In the genomic region with DNA sequence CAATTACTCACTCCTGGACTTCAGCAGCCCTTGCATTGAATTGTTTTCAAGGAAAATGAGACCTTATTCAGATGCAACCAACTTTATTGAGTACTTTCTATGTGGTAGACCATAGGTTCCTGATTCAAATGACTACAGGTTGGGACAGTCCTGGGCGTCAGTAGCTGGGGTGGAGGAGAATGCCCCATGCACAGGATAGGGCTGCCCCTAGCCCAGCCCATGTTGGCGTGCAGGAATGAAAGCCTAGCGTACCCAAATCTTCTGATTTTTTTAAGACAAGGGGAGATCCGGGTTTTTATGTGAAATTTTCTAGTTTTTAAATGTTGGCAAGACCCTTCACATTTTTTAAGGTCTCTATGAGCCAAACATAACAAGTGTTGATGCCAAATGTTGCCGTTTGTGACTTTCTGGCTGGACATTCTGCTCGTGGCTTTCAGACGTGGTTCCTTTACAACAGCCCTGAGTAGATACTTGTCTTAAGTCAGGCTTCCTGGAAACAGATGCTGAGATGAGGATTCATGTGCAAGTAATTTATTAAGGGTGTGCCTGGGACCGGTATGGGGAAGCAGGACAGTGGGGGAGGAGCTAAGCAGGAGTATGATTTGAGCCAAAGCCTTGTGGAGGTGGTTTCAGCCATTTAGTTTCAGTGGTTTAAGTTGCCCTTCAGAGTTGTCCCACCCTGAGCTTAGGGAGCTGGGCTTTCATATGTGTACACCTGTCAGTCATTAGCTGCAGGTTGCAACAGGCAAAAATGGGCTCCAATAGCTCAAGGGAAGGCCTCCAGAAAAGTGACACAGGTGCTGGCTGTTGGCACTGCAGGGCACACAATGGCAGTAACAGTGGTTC, we compare ENCODE assay signal across 12 cellular contexts.
DNase-seq lines count a peak whose midpoint lies in the region; ATAC-seq and TF ChIP-seq lines count a peak whose summit lies in the region.
"Had no signal": no experiment of that assay in that cellular context is flagged by ENCODE, and none has a peak within 500 bp of the region (broad histone marks: within the 10 kb centered on the region; RNA-seq: fewer than 3 reads in every experiment).

No MANE protein-coding gene starts in this region.

- H3K4me3 ChIP-seq in mammary epithelial cell (replicated peaks in 1 of 3; ENCODE audit: insufficient read depth in 1 of 3, low read depth in 2 of 3, low read length in 3 of 3), result no peak overlapping the region
- H3K4me3 ChIP-seq in testis, result no peak overlapping the region
- H3K4me3 ChIP-seq in WERI-Rb-1 (ENCODE audit: low read depth, low read length), result no peak overlapping the region

- in situ Hi-C loops in mammary epithelial cell (cut with MboI; ENCODE audit: low sequenced_read_pairs in 2 of 2), result no loop called here

- no peak for TF ChIP-seq POLR2A in testis (IDR thresholded peaks at IDR 0.05)

- H3K27me3 ChIP-seq in mammary epithelial cell (ENCODE audit: insufficient read depth, low read length) (no peaks in the 10 kb centered on the region), testis (no peaks in the 10 kb centered on the region), WERI-Rb-1 (ENCODE audit: insufficient read depth, low read depth, severe bottlenecking) (peaks cover 75% of the 10 kb centered on the region)

- H3K4me1 ChIP-seq in mammary epithelial cell (ENCODE audit: insufficient read depth, low read length) (no peaks in the 10 kb centered on the region), testis (peaks cover 3% of the 10 kb centered on the region)

- CTCF ChIA-PET in mammary epithelial cell (lab: Charles Lee; ENCODE audit: low non-redundant PET), result no interaction called here

- H3K9me3 ChIP-seq in mammary epithelial cell (replicated peaks; ENCODE audit: insufficient read depth, low read length) (no peaks in the 10 kb centered on the region), testis (no peaks in the 10 kb centered on the region), WERI-Rb-1 (ENCODE audit: severe bottlenecking) (no peaks in the 10 kb centered on the region)

- H3K4me2 ChIP-seq in mammary epithelial cell (ENCODE audit: insufficient read depth, low read depth, low read length), result no peak overlapping the region

- dilution Hi-C loops in mammary epithelial cell (cut with HindIII; ENCODE audit: low sequenced_read_pairs), result no loop called here

- TF ChIP-seq CTCF in mammary epithelial cell (conservative IDR thresholded peaks at IDR 0.05 in 1 of 2, IDR thresholded peaks at IDR 0.05 in 1 of 2; ENCODE audit: extremely low read depth in 1 of 2, insufficient read depth in 1 of 2, low read depth in 1 of 2, low read length in 2 of 2) (no peak), testis (IDR thresholded peaks at IDR 0.05) (no peak), WERI-Rb-1 (IDR thresholded peaks at IDR 0.05; ENCODE audit: low read depth, low read length) (no peak)

- H3K27ac ChIP-seq in mammary epithelial cell (ENCODE audit: insufficient read depth, low read depth, low read length) (no peak overlapping the region), testis (no peak overlapping the region), WERI-Rb-1 (no peak overlapping the region)

- no peak overlapping the region for H3K9ac ChIP-seq in mammary epithelial cell (ENCODE audit: insufficient read depth, low read length)

- no peaks in the 10 kb centered on the region for H4K20me1 ChIP-seq in mammary epithelial cell (ENCODE audit: insufficient read depth, low read length)

- BruUV-seq in mammary epithelial cell (replicated peaks; lab: Mats Ljungman, UMichigan), result no TSS peak

- peak; percentile 55 for ATAC-seq in GM19372 (IDR thresholded peaks at IDR 0.05; ENCODE audit: low read depth, unreplicated experiment)
- peak; percentile 70 for ATAC-seq in HG03025 (IDR thresholded peaks at IDR 0.05; ENCODE audit: low FRiP score, unreplicated experiment)
- no peak for ATAC-seq in HG03521 (IDR thresholded peaks at IDR 0.05; ENCODE audit: unreplicated experiment)
- ATAC-seq: natural killer cell had no signal

- DNase-seq in mammary epithelial cell, result peak; percentile 13
- DNase-seq in testis, result peak; percentile 42
- no peak for DNase-seq in OCI-M2 (lab: John Stamatoyannopoulos, UW; ENCODE audit: unreplicated experiment)
- no peak for DNase-seq in WERI-Rb-1
- DNase-seq in activated CD8-positive, alpha-beta memory T cell treated with anti-CD3 and anti-CD28 coated beads, Interleukin-2, amount 50 U/mL, for 48 hours, result no peak
- DNase-seq: activated CD4-positive, alpha-beta T cell treated with anti-CD3 and anti-CD28 coated beads, Interleukin-2, amount 50 U/mL, for 1 hour; hippocampal formation; natural killer cell; NCI-H187 had no signal

- no peaks in the 10 kb centered on the region for H3K36me3 ChIP-seq in mammary epithelial cell (ENCODE audit: insufficient read depth, low read length)
- H3K36me3 ChIP-seq in testis (ENCODE audit: low read depth, missing control alignments), result no peaks in the 10 kb centered on the region
- H3K36me3 ChIP-seq in WERI-Rb-1, result no peaks in the 10 kb centered on the region

- H3K79me2 ChIP-seq in mammary epithelial cell (ENCODE audit: insufficient read depth, low read length), result no peaks in the 10 kb centered on the region

- WGBS in mammary epithelial cell (ENCODE audit: low coverage, missing lambda C conversion rate), result 50% methylated on average over 8 of the region's 8 CpGs
- WGBS in testis, 2 donors, result 45% methylated on average over 8 of the region's 8 CpGs

- intact Hi-C loops in mammary epithelial cell (cut with micrococcal nuclease), result no loop called here
- intact Hi-C loops in testis (cut with DNase I; ENCODE audit: low total_unique reads), result no loop called here

- H2AFZ ChIP-seq in mammary epithelial cell (ENCODE audit: low read depth, low read length), result no peak overlapping the region

Comparison
In these comparisons a context has a peak if more than half of its experiments do, and no peak if none do; other contexts are left out.
1. DNase-seq: peak in mammary epithelial cell (single experiment) and testis (single experiment); none in OCI-M2 (single experiment), WERI-Rb-1 (single experiment) and activated CD8-positive, alpha-beta memory T cell treated with anti-CD3 and anti-CD28 coated beads, Interleukin-2, amount 50 U/mL, for 48 hours (single experiment).